8 cellular contexts compared by ENCODE assay signal in genomic region chr16:807345-808251, GRCh38. TPM values are rescaled to one million over a fixed set of nuclear protein-coding genes. Genes with fewer than 3 reads are reported as not detected.
DNase-seq lines count a peak whose midpoint lies in the region; ATAC-seq, FAIRE-seq and TF ChIP-seq lines count a peak whose summit lies in the region.

No MANE protein-coding gene starts in this region.

- ATAC-seq in HG02798 (IDR thresholded peaks at IDR 0.05; ENCODE audit: poor library complexity, unreplicated experiment) = peak; percentile 90

- 0 out of 2 replicates have a peak, but pooled peaks have one; percentile 65 for TF ChIP-seq POLR2A in GM12891 (IDR thresholded peaks at IDR 0.05; ENCODE audit: low read depth, low read length)

- FAIRE-seq in GM12891 (lab: Jason Lieb, UNC) = peak; percentile 99

- DNase-seq in GM12891 (ENCODE audit: insufficient read length, low spot score) (peak; percentile 99), NCI-H1694 (lab: John Stamatoyannopoulos, UW) (peak; percentile 57), T1000 (lab: John Stamatoyannopoulos, UW) (peak; percentile 88), astrocyte of the hippocampus (ENCODE audit: low read depth, low spot score) (peak; percentile 98), hippocampal formation (lab: John Stamatoyannopoulos, UW) (peak; percentile 74 to 86), retina (peak; percentile 95), Kasumi-1 (lab: John Stamatoyannopoulos, UW) (no peak)

TF ChIP-seq in GM12891, 5 proteins besides CTCF, POLR2A, EP300 and RAD21:
- TF ChIP-seq TAF1 (IDR thresholded peaks at IDR 0.05; ENCODE audit: low read depth, low read length) (peak; percentile 56; the same call in 1 of the 2 replicates), PAX5 (IDR thresholded peaks at IDR 0.05; ENCODE audit: insufficient read depth, low read length, severe bottlenecking) (peak; percentile 50), POLR2AphosphoS5 (IDR thresholded peaks at IDR 0.05; ENCODE audit: low read depth, low read length) (peak; percentile 79; the same call in 1 of the 2 replicates), POU2F2 (IDR thresholded peaks at IDR 0.05; ENCODE audit: low read depth, low read length) (no peak), SPI1 (IDR thresholded peaks at IDR 0.05; ENCODE audit: low read depth, low read length) (no peak)

RNA-seq across cellular contexts. Expression of gene GNG13, which starts 7.1 kb away (rescaled TPM):
- polyA plus RNA-seq in GM12891 (2012; ENCODE audit: low read depth, missing spikeins) = 0.59 TPM

RNA-seq across cellular contexts. Expression of gene CHTF18, which starts 19.2 kb away (rescaled TPM):
- polyA plus RNA-seq in GM12891 (2012; ENCODE audit: low read depth, missing spikeins) = 34.1 TPM

RNA-seq across cellular contexts. Expression of gene RPUSD1, which starts 19.4 kb away (rescaled TPM):
- 16.1 TPM for polyA plus RNA-seq in GM12891 (2012; ENCODE audit: low read depth, missing spikeins)

RNA-seq across cellular contexts. Expression of gene MSLN, which starts 47.1 kb away (rescaled TPM):
- polyA plus RNA-seq in GM12891 (2012; ENCODE audit: low read depth, missing spikeins) = not detected

Comparison
In these comparisons a context has a peak if more than half of its experiments do, and no peak if none do; other contexts are left out.
1. DNase-seq: peak in GM12891 (single experiment), NCI-H1694 (single experiment), T1000 (single experiment), astrocyte of the hippocampus (single experiment), hippocampal formation (2 of 2) and retina (single experiment); none in Kasumi-1 (0 of 2).